1 cellular context compared by ENCODE assay signal in genomic region chr19:57351867-57352266, GRCh38.
TF ChIP-seq lines count a peak whose summit lies in the region.

No MANE protein-coding gene starts in this region.

TF ChIP-seq in GM12878, 131 proteins besides CTCF, POLR2A, EP300 and RAD21:
- TF ChIP-seq YY1 (IDR thresholded peaks at IDR 0.05; ENCODE audit: low read depth, low read length) (peak; percentile 24; the same call in 1 of the 2 replicates), MLLT1 (IDR thresholded peaks at IDR 0.05) (no peak)
